Comparison of ENCODE assay signal across 22 cellular contexts in the genomic region with DNA sequence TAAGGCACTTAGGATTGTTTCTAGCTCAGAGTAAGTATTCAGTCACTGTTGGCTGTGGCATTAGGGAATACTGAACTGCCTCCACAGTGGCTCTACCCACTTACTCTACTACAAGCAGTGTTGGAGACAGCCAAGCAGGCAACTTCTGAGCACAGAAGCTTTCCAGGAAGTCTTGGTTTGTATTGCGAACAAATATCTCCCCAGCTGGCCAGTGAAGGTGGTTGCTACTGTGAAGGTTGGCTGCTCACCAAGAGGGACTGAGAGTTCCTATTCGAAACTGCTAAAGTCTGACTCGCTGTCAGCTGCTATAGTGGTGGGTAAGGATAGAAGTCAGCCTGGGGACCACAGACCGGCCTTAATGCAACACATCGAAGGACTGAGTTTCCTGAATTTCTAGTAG.
DNase-seq lines count a peak whose midpoint lies in the region; ATAC-seq and TF ChIP-seq lines count a peak whose summit lies in the region.
"Had no signal": no experiment of that assay in that cellular context is flagged by ENCODE, and none has a peak within 500 bp of the region (broad histone marks: within the 10 kb centered on the region; RNA-seq: fewer than 3 reads in every experiment).

No MANE protein-coding gene starts in this region.

- no peak overlapping the region for H3K27ac Mint-ChIP-seq in stimulated activated effector memory CD8-positive, alpha-beta T cell treated with anti-CD3 and anti-CD28 coated beads, Interleukin-12 subunit alpha, Interleukin-12 subunit beta, amount 100 ng/mL, for 72 hours
- H3K27ac Mint-ChIP-seq: activated naive CD4-positive, alpha-beta T cell treated with anti-CD3 and anti-CD28 coated beads, Interleukin-2, amount 50 U/mL, for 24 hours; endodermal cell; immature natural killer cell had no signal

- no peaks in the 10 kb centered on the region for H3K36me3 Mint-ChIP-seq in stimulated activated effector memory CD8-positive, alpha-beta T cell treated with anti-CD3 and anti-CD28 coated beads, Interleukin-12 subunit alpha, Interleukin-12 subunit beta, amount 100 ng/mL, for 72 hours
- H3K36me3 Mint-ChIP-seq: activated naive CD4-positive, alpha-beta T cell treated with anti-CD3 and anti-CD28 coated beads, Interleukin-2, amount 50 U/mL, for 24 hours; immature natural killer cell had no signal

- TF ChIP-seq CTCF in right atrium auricular region (IDR thresholded peaks at IDR 0.05) (no peak), upper lobe of right lung (IDR thresholded peaks at IDR 0.05) (no peak)

- ATAC-seq in Right ventricle myocardium superior (ENCODE audit: poor library complexity) (peak; percentile 75), HG02763 (IDR thresholded peaks at IDR 0.05; ENCODE audit: unreplicated experiment) (peak; percentile 60), HG03565 (IDR thresholded peaks at IDR 0.05; ENCODE audit: unreplicated experiment) (peak; percentile 88), upper lobe of right lung (no peak), GM18517 (IDR thresholded peaks at IDR 0.05; ENCODE audit: unreplicated experiment) (no peak)
- ATAC-seq in stimulated activated effector memory CD8-positive, alpha-beta T cell treated with anti-CD3 and anti-CD28 coated beads, Interleukin-12 subunit alpha, Interleukin-12 subunit beta, amount 100 ng/mL, for 72 hours: no peak
- ATAC-seq: A549 had no signal

- no peaks in the 10 kb centered on the region for H3K9me3 Mint-ChIP-seq in stimulated activated effector memory CD8-positive, alpha-beta T cell treated with anti-CD3 and anti-CD28 coated beads, Interleukin-12 subunit alpha, Interleukin-12 subunit beta, amount 100 ng/mL, for 72 hours

- no peak overlapping the region for H3K27ac ChIP-seq in right atrium auricular region
- no peak overlapping the region for H3K27ac ChIP-seq in upper lobe of right lung
- H3K27ac ChIP-seq: A549, breast epithelium, foreskin keratinocyte, skin epidermis had no signal

- DNase-seq in Right ventricle myocardium superior (no peak), right atrium auricular region (ENCODE audit: low spot score) (no peak), upper lobe of right lung (no peak), NCI-H1105 (lab: John Stamatoyannopoulos, UW) (no peak)
- DNase-seq in stimulated activated effector memory CD8-positive, alpha-beta T cell treated with anti-CD3 and anti-CD28 coated beads, Interleukin-12 subunit alpha, Interleukin-12 subunit beta, amount 100 ng/mL, for 72 hours (ENCODE audit: low spot score in 2 of 2): no peak
- DNase-seq: Caco-2, endodermal cell, GDM1, HCEC 1CT, immature natural killer cell, midbrain, NCI-H2029, occipital lobe, SHP77 treated with DMSO at 0.1 percent for 48 hours had no signal

- H3K4me3 ChIP-seq in right atrium auricular region (no peak overlapping the region), upper lobe of right lung (no peak overlapping the region)
- H3K4me3 ChIP-seq: A549, breast epithelium, skin epidermis had no signal

- no peaks in the 10 kb centered on the region for H3K36me3 ChIP-seq in right atrium auricular region
- no peaks in the 10 kb centered on the region for H3K36me3 ChIP-seq in upper lobe of right lung
- H3K36me3 ChIP-seq: breast epithelium had no signal

- intact Hi-C loops in Right ventricle myocardium superior (cut with DNase I) (no loop called here), upper lobe of right lung (cut with DNase I) (no loop called here)

- no peak overlapping the region for H3K4me3 Mint-ChIP-seq in stimulated activated effector memory CD8-positive, alpha-beta T cell treated with anti-CD3 and anti-CD28 coated beads, Interleukin-12 subunit alpha, Interleukin-12 subunit beta, amount 100 ng/mL, for 72 hours
- H3K4me3 Mint-ChIP-seq: activated naive CD4-positive, alpha-beta T cell treated with anti-CD3 and anti-CD28 coated beads, Interleukin-2, amount 50 U/mL, for 24 hours; endodermal cell; immature natural killer cell had no signal

- no peaks in the 10 kb centered on the region for H3K4me1 Mint-ChIP-seq in stimulated activated effector memory CD8-positive, alpha-beta T cell treated with anti-CD3 and anti-CD28 coated beads, Interleukin-12 subunit alpha, Interleukin-12 subunit beta, amount 100 ng/mL, for 72 hours
- H3K4me1 Mint-ChIP-seq: activated naive CD4-positive, alpha-beta T cell treated with anti-CD3 and anti-CD28 coated beads, Interleukin-2, amount 50 U/mL, for 24 hours; endodermal cell; immature natural killer cell had no signal

- H3K9me3 ChIP-seq in right atrium auricular region (peaks cover 0 to 8% of the 10 kb centered on the region in 2 donors), upper lobe of right lung (no peaks in the 10 kb centered on the region)
- H3K9me3 ChIP-seq: A549, breast epithelium had no signal

- H3K4me1 ChIP-seq in right atrium auricular region: peaks cover 0 to 8% of the 10 kb centered on the region in 2 donors
- no peaks in the 10 kb centered on the region for H3K4me1 ChIP-seq in upper lobe of right lung
- H3K4me1 ChIP-seq: A549, breast epithelium, Caco-2, foreskin keratinocyte had no signal

- H3K27me3 ChIP-seq in right atrium auricular region: no peaks in the 10 kb centered on the region
- H3K27me3 ChIP-seq in upper lobe of right lung: no peaks in the 10 kb centered on the region
- H3K27me3 ChIP-seq: breast epithelium, foreskin keratinocyte had no signal

Comparison
In these comparisons a context has a peak if more than half of its experiments do, and no peak if none do; other contexts are left out.
1. ATAC-seq: peak in Right ventricle myocardium superior (single experiment), HG02763 (single experiment) and HG03565 (single experiment); none in upper lobe of right lung (single experiment), GM18517 (single experiment) and stimulated activated effector memory CD8-positive, alpha-beta T cell treated with anti-CD3 and anti-CD28 coated beads, Interleukin-12 subunit alpha, Interleukin-12 subunit beta, amount 100 ng/mL, for 72 hours (single experiment).